21 cellular contexts compared by ENCODE assay signal in genomic region chr22:17914474-17914873, GRCh38.
DNase-seq lines count a peak whose midpoint lies in the region; ATAC-seq and TF ChIP-seq lines count a peak whose summit lies in the region.
"Had no signal": no experiment of that assay in that cellular context is flagged by ENCODE, and none has a peak within 500 bp of the region (broad histone marks: within the 10 kb centered on the region; RNA-seq: fewer than 3 reads in every experiment).

No MANE protein-coding gene starts in this region.

- no peaks in the 10 kb centered on the region for H3K9me3 ChIP-seq in right atrium auricular region
- no peaks in the 10 kb centered on the region for H3K9me3 ChIP-seq in A673 (ENCODE audit: low read depth, low read length, poor library complexity, severe bottlenecking)
- H3K9me3 ChIP-seq: Peyer's patch, vagina had no signal

- POLR2A ChIA-PET in A673 (lab: Charles Lee; ENCODE audit: low non-redundant PET) = no interaction called here

- no peaks in the 10 kb centered on the region for H3K27me3 ChIP-seq in right atrium auricular region
- no peaks in the 10 kb centered on the region for H3K27me3 ChIP-seq in A673 (replicated peaks; ENCODE audit: insufficient read depth, low read depth, low read length, poor library complexity)
- H3K27me3 ChIP-seq: Peyer's patch, vagina had no signal

- intact Hi-C loops in Right ventricle myocardium inferior (cut with DNase I) (loop anchor here (5.0 kb wide), 2 partner anchors 33 to 163 kb away; partner anchors contain the start of gene PEX26), A673 (cut with micrococcal nuclease; ENCODE audit: unreplicated experiment) (no loop called here)

- no peaks in the 10 kb centered on the region for H3K36me3 ChIP-seq in right atrium auricular region
- no peaks in the 10 kb centered on the region for H3K36me3 ChIP-seq in A673 (ENCODE audit: insufficient read depth, low read length, poor library complexity, severe bottlenecking)
- H3K36me3 ChIP-seq: Peyer's patch, vagina, WERI-Rb-1 had no signal

- H3K27ac ChIP-seq in right atrium auricular region (peak overlapping the region; percentile 87 to 94), A673 (ENCODE audit: low read depth, low read length, poor library complexity, severe bottlenecking) (no peak overlapping the region)
- H3K27ac ChIP-seq: C4-2B, Peyer's patch, SK-N-MC, vagina, WERI-Rb-1 had no signal

- H3K4me3 ChIP-seq in right atrium auricular region (no peak overlapping the region), A673 (ENCODE audit: low read depth, low read length, poor library complexity, severe bottlenecking) (no peak overlapping the region)
- H3K4me3 ChIP-seq: Peyer's patch, SK-N-MC, vagina had no signal

- H3K27ac Mint-ChIP-seq in nephron = peak overlapping the region in 2 of 3 experiments; percentile 63 to 73
- H3K27ac Mint-ChIP-seq: activated naive CD8-positive, alpha-beta T cell treated with anti-CD3 and anti-CD28 coated beads, Interleukin-2, amount 50 U/mL, for 24 hours had no signal

- TF ChIP-seq CTCF in right atrium auricular region (IDR thresholded peaks at IDR 0.05) (no peak), nephron (IDR thresholded peaks at IDR 0.05; ENCODE audit: unreplicated experiment in 3 of 3) (no peak), A673 (conservative IDR thresholded peaks at IDR 0.05; ENCODE audit: low read depth, low read length) (no peak)

- no peaks in the 10 kb centered on the region for H3K9me3 Mint-ChIP-seq in nephron
- H3K9me3 Mint-ChIP-seq: activated naive CD8-positive, alpha-beta T cell treated with anti-CD3 and anti-CD28 coated beads, Interleukin-2, amount 50 U/mL, for 24 hours had no signal

- H3K27me3 Mint-ChIP-seq in nephron (ENCODE audit: low read depth) = no peaks in the 10 kb centered on the region
- H3K27me3 Mint-ChIP-seq: activated naive CD8-positive, alpha-beta T cell treated with anti-CD3 and anti-CD28 coated beads, Interleukin-2, amount 50 U/mL, for 24 hours had no signal

- no peak for ATAC-seq in Right ventricle myocardium inferior
- ATAC-seq in HG03432 (IDR thresholded peaks at IDR 0.05; ENCODE audit: unreplicated experiment) = no peak
- ATAC-seq: activated naive CD8-positive, alpha-beta T cell treated with anti-CD3 and anti-CD28 coated beads, Interleukin-2, amount 50 U/mL, for 24 hours had no signal

- peaks cover 56% of the 10 kb centered on the region for H3K4me1 Mint-ChIP-seq in nephron

- CTCF ChIA-PET in A673 (lab: Charles Lee) = no interaction called here

- no peaks in the 10 kb centered on the region for H3K36me3 Mint-ChIP-seq in nephron (ENCODE audit: low read depth)

- no peak overlapping the region for H3K4me3 Mint-ChIP-seq in nephron
- H3K4me3 Mint-ChIP-seq: activated naive CD8-positive, alpha-beta T cell treated with anti-CD3 and anti-CD28 coated beads, Interleukin-2, amount 50 U/mL, for 24 hours had no signal

- H3K4me1 ChIP-seq in right atrium auricular region (peaks cover 0 to 77% of the 10 kb centered on the region in 2 donors), A673 (ENCODE audit: insufficient read depth, low read length, poor library complexity, severe bottlenecking) (no peaks in the 10 kb centered on the region)

- DNase-seq in right atrium auricular region (ENCODE audit: low spot score) (no peak), Right ventricle myocardium inferior (ENCODE audit: missing footprints) (no peak), erythroblast (lab: John Stamatoyannopoulos, UW) (peak; percentile 44 to 46), NCI-H2107 (lab: John Stamatoyannopoulos, UW) (no peak), A673 (ENCODE audit: low spot score) (no peak)
- DNase-seq in activated CD8-positive, alpha-beta memory T cell treated with anti-CD3 and anti-CD28 coated beads for 24 hours = no peak
- DNase-seq: activated CD4-positive, alpha-beta T cell treated with anti-CD3 and anti-CD28 coated beads, Interleukin-2, amount 50 U/mL, for 4 hours; activated effector memory CD4-positive, alpha-beta T cell treated with anti-CD3 and anti-CD28 coated beads, Interleukin-2, amount 50 U/mL, for 16 hours; activated naive CD8-positive, alpha-beta T cell treated with anti-CD3 and anti-CD28 coated beads, Interleukin-2, amount 50 U/mL, for 24 hours; foreskin melanocyte; IMR-90; kidney glomerular epithelial cell; NCI-H1436 treated with DMSO at 0.1 percent for 48 hours; retina; WERI-Rb-1 had no signal

- no TSS peak for BruUV-seq in A673 (replicated peaks; lab: Mats Ljungman, UMichigan)

- TF ChIP-seq POLR2A in erythroblast (IDR thresholded peaks at IDR 0.05; ENCODE audit: low read length) = no peak

Comparison
In these comparisons a context has a peak if more than half of its experiments do, and no peak if none do; other contexts are left out.
1. DNase-seq: peak in erythroblast (2 of 2); none in right atrium auricular region (single experiment), Right ventricle myocardium inferior (single experiment), activated CD8-positive, alpha-beta memory T cell treated with anti-CD3 and anti-CD28 coated beads for 24 hours (single experiment), NCI-H2107 (single experiment) and A673 (single experiment).